8 cellular contexts compared by ENCODE assay signal in the genomic region with DNA sequence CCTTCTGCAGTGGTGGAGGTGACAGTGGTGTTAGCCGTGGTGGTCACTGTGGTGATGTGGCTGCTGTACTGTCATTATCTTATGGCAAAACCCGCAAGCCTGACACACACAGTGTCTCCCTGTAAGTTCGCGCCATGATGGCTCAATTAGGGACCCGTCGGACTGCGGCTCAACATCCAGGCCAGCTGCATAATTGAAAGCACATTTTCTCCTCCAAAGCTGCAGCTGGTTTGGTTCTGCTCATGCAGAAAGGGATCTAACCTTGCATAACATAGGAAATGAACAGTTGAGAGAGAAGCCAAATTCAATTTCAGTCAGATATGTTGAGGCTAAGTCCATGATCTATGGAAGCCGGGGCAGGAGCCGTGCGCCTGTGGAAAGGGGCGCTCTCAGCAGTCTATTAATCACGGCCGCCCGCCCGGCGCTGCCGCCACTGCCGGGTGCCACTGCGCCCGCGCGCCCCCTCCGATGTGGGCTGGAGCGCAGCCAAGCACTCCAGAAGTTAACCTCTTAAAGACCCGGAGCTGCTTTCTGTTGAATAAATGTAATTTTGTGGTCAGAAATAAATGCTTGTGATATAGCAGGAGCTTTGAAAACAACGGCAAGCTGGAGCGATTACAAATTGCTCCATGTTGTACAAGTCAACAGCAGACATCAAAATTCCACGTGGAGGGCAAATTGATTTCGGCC.
A peak's percentile ranks its signal among the peaks of the same experiment; 100 is the strongest.
DNase-seq lines count a peak whose midpoint lies in the region; ATAC-seq and TF ChIP-seq lines count a peak whose summit lies in the region.

No MANE protein-coding gene starts in this region.

- TF ChIP-seq POLR2A in adrenal gland (IDR thresholded peaks at IDR 0.05): no peak

- peak overlapping the region in 2 of 4 donors; percentile 16 to 42 for H3K4me3 ChIP-seq in adrenal gland

- H3K27ac ChIP-seq in adrenal gland (peak overlapping the region in 2 of 5 donors; percentile 32 to 54), temporal lobe (ENCODE audit: low read depth, low read length) (peak overlapping the region; percentile 38)

- in situ Hi-C loops in ACHN (cut with HindIII; ENCODE audit: low pct_ligation_motif_present, low pct_unique_long_range_greater_than_20kb, low sequenced_read_pairs) (no loop called here), KBM-7 (cut with MboI; ENCODE audit: low pct_unique_long_range_greater_than_20kb, low sequenced_read_pairs) (no loop called here)

- intact Hi-C loops in adrenal gland (cut with DNase I): no loop called here

- H3K27ac Mint-ChIP-seq in activated naive CD8-positive, alpha-beta T cell treated with anti-CD3 and anti-CD28 coated beads for 36 hours: no peak overlapping the region

- 10 to 20% (median 16%) methylated on average over 5 to 29 of the region's 29 CpGs for WGBS in adrenal gland, 4 donors

- peak; percentile 44 for DNase-seq in ACHN
- DNase-seq in KBM-7: peak; percentile 48
- peak; percentile 31 to 77 (median 55) for DNase-seq in adrenal gland
- peak; percentile 53 for DNase-seq in kidney glomerular epithelial cell (lab: John Stamatoyannopoulos, UW)
- no peak for DNase-seq in stimulated activated naive CD4-positive, alpha-beta T cell treated with Interleukin-2 at 50 U/mL for 16 hours (lab: John Stamatoyannopoulos, UW)
- DNase-seq in activated naive CD8-positive, alpha-beta T cell treated with anti-CD3 and anti-CD28 coated beads for 36 hours: no peak

- peaks cover 0 to 21% of the 10 kb centered on the region in 2 donors for H3K4me1 ChIP-seq in adrenal gland (replicated peaks in 1 of 2)

- no peaks in the 10 kb centered on the region for H3K36me3 Mint-ChIP-seq in activated naive CD8-positive, alpha-beta T cell treated with anti-CD3 and anti-CD28 coated beads for 36 hours

- ATAC-seq in GM18517 (IDR thresholded peaks at IDR 0.05; ENCODE audit: unreplicated experiment): no peak

- H3K4me1 Mint-ChIP-seq in activated naive CD8-positive, alpha-beta T cell treated with anti-CD3 and anti-CD28 coated beads for 36 hours: peaks cover 22% of the 10 kb centered on the region

- H3K27me3 ChIP-seq in adrenal gland: no peaks in the 10 kb centered on the region

- no peaks in the 10 kb centered on the region for H3K9me3 Mint-ChIP-seq in activated naive CD8-positive, alpha-beta T cell treated with anti-CD3 and anti-CD28 coated beads for 36 hours

- no peaks in the 10 kb centered on the region for H3K36me3 ChIP-seq in adrenal gland (replicated peaks in 1 of 2)

- TF ChIP-seq CTCF in adrenal gland (IDR thresholded peaks at IDR 0.05): no peak

- H3K9me3 ChIP-seq in adrenal gland (replicated peaks in 1 of 3): no peaks in the 10 kb centered on the region

- no peak overlapping the region for H3K4me3 Mint-ChIP-seq in activated naive CD8-positive, alpha-beta T cell treated with anti-CD3 and anti-CD28 coated beads for 36 hours

- no peaks in the 10 kb centered on the region for H3K27me3 Mint-ChIP-seq in activated naive CD8-positive, alpha-beta T cell treated with anti-CD3 and anti-CD28 coated beads for 36 hours

Comparison
In these comparisons a context has a peak if more than half of its experiments do, and no peak if none do; other contexts are left out.
1. DNase-seq: peak in ACHN (single experiment), KBM-7 (single experiment), adrenal gland (7 of 7) and kidney glomerular epithelial cell (single experiment); none in stimulated activated naive CD4-positive, alpha-beta T cell treated with Interleukin-2 at 50 U/mL for 16 hours (single experiment) and activated naive CD8-positive, alpha-beta T cell treated with anti-CD3 and anti-CD28 coated beads for 36 hours (single experiment).